In the genomic region with DNA sequence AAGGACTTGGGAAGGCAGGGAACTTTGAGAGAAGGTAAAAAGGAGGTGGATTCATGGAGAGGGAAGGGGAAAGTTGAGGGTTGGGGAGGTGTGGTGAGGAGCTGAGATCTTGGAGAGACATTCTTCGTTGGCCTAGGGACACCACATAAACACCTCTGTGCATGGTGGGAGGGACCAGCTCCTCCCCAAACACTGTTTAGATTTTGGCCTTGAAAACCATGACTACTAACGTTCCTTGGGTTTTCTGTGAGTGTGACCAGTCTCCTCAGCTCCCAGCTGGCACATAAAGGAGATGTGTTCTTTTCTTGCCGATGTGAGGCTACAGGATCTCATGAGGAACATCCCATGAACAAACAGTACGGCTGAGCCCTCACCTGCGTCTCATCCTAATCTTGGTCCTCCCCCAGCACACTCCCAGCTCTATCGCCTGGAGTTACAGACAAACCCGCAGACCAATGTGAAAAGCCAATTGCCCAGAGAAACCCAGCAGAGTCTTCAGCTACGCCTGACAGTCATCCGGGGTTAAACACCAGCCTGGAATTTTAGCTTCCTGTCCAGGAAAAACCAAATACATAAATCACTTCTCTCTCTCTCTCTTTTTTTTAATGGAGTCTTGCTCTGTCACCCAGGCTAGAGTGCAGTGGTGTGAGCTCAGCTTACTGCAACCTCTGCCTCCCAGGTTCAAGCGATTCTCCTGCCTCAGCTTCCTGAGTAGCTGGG, we compare ENCODE assay signal across 1 cellular context.
TF ChIP-seq lines count a peak whose summit lies in the region.

No MANE protein-coding gene starts in this region.

TF ChIP-seq in GM23338, 12 proteins besides CTCF, POLR2A, EP300 and RAD21 (continued from another document):
- TF ChIP-seq, protein P1, sequence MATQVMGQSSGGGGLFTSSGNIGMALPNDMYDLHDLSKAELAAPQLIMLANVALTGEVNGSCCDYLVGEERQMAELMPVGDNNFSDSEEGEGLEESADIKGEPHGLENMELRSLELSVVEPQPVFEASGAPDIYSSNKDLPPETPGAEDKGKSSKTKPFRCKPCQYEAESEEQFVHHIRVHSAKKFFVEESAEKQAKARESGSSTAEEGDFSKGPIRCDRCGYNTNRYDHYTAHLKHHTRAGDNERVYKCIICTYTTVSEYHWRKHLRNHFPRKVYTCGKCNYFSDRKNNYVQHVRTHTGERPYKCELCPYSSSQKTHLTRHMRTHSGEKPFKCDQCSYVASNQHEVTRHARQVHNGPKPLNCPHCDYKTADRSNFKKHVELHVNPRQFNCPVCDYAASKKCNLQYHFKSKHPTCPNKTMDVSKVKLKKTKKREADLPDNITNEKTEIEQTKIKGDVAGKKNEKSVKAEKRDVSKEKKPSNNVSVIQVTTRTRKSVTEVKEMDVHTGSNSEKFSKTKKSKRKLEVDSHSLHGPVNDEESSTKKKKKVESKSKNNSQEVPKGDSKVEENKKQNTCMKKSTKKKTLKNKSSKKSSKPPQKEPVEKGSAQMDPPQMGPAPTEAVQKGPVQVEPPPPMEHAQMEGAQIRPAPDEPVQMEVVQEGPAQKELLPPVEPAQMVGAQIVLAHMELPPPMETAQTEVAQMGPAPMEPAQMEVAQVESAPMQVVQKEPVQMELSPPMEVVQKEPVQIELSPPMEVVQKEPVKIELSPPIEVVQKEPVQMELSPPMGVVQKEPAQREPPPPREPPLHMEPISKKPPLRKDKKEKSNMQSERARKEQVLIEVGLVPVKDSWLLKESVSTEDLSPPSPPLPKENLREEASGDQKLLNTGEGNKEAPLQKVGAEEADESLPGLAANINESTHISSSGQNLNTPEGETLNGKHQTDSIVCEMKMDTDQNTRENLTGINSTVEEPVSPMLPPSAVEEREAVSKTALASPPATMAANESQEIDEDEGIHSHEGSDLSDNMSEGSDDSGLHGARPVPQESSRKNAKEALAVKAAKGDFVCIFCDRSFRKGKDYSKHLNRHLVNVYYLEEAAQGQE (IDR thresholded peaks at IDR 0.05; ENCODE audit: unreplicated experiment): no peak
